ENCODE assay signal across 10 cellular contexts in the genomic region with DNA sequence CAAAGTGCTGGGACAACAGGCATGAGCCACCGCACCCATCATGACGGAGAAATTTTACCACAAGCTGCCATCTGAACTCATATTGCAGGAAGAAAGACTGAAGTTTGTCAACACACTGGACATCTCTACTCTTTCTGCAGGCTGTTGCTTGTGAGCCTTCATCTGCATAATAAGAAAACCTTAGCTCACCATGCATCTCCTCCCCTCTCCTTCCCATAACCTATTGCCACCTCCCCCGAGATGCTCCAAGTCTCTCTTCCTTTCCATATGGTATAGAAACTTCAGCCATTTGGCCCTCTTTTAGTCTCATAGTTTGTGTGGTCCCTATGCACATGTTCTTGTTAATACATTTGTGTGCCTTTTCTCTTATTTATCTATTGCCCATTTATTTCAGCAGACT.
ATAC-seq and TF ChIP-seq lines count a peak whose summit lies in the region.
"Had no signal": no experiment of that assay in that cellular context is flagged by ENCODE, and none has a peak within 500 bp of the region (broad histone marks: within the 10 kb centered on the region; RNA-seq: fewer than 3 reads in every experiment).

No MANE protein-coding gene starts in this region.

- no peak for ATAC-seq in HG02798 (IDR thresholded peaks at IDR 0.05; ENCODE audit: poor library complexity, unreplicated experiment)
- ATAC-seq: A549; CD8-positive, alpha-beta T cell had no signal

- no peaks in the 10 kb centered on the region for H3K36me3 ChIP-seq in HEK293 (ENCODE audit: control insufficient read depth in 2 of 2, insufficient read depth in 1 of 2, low read length in 2 of 2)
- H3K36me3 ChIP-seq: BE2C; BLaER1; BLaER1 treated with 17β-estradiol and CSF1 and Interleukin-3, amounts not matched to agents 10 nM and 100 nM had no signal

- no peak overlapping the region for H3K27ac ChIP-seq in HEK293 (ENCODE audit: extremely low read depth, low read depth, low read length)
- H3K27ac ChIP-seq: 22Rv1; A549; BLaER1; BLaER1 treated with 17β-estradiol and CSF1 and Interleukin-3, amounts not matched to agents 10 nM and 100 nM; C4-2B had no signal

- no peaks in the 10 kb centered on the region for H3K9me3 ChIP-seq in HEK293 (ENCODE audit: control insufficient read depth, insufficient read depth, low read depth, low read length)
- H3K9me3 ChIP-seq: A549; BE2C; BLaER1; BLaER1 treated with 17β-estradiol and CSF1 and Interleukin-3, amounts not matched to agents 10 nM and 100 nM; Caco-2 had no signal

- H3K4me1 ChIP-seq in HEK293 (ENCODE audit: control insufficient read depth, insufficient read depth, low read length) = no peaks in the 10 kb centered on the region; the same call in 1 of the 2 replicates
- H3K4me1 ChIP-seq: A549; BE2C; BLaER1; BLaER1 treated with 17β-estradiol and CSF1 and Interleukin-3, amounts not matched to agents 10 nM and 100 nM had no signal

- TF ChIP-seq CTCF in HEK293 (tag by site-specific recombination; IDR thresholded peaks at IDR 0.05) = no peak

- CTCF ChIA-PET in HEK293 (lab: Yijun Ruan, JAX) = interaction anchor here (1.7 kb wide), 1 partner anchor 194 kb away, joined by 8 read pairs; no protein-coding TSS in a partner anchor

- POLR2A ChIA-PET in HEK293 (lab: Yijun Ruan, JAX) = no interaction called here

- no peak overlapping the region for H3K4me3 ChIP-seq in HEK293 (ENCODE audit: low read depth, low read length)
- H3K4me3 ChIP-seq: A549; BLaER1; BLaER1 treated with 17β-estradiol and CSF1 and Interleukin-3, amounts not matched to agents 10 nM and 100 nM had no signal

TF ChIP-seq in HEK293, 187 proteins besides CTCF, POLR2A, EP300 and RAD21:
- TF ChIP-seq ZBTB1 (tag by site-specific recombination; IDR thresholded peaks at IDR 0.05) = no peak
- TF ChIP-seq ZSCAN16 (tag by site-specific recombination; IDR thresholded peaks at IDR 0.05) = no peak
- peak; percentile 93 for TF ChIP-seq ZNF530 (tag by site-specific recombination; IDR thresholded peaks at IDR 0.05; ENCODE audit: low read depth)
- TF ChIP-seq ZNF600 (tag by site-specific recombination; IDR thresholded peaks at IDR 0.05) = no peak
- no peak for TF ChIP-seq YY1 (tag by site-specific recombination; IDR thresholded peaks at IDR 0.05)
